13 cellular contexts compared by ENCODE assay signal in the genomic region with DNA sequence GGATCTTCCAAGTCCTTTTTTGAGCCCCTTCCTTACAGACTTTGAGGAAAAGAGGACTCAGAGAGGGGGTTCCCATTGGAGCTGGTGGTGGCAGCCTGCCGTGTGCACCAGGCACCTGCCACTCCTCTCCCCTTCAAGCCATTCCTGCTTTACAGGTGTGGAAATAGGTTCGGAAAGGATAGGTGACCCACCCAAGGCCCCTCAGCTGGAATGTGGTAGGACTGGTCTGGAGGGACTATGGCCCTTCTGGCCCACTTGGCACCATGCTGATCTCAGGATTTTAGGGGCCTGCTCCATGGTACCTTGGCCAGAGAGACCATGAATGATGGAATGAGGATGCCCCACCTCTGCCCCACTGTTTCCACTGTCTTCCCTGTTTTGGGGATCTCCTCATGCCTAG. TPM values are rescaled to one million over a fixed set of nuclear protein-coding genes. Genes with fewer than 3 reads are reported as not detected.
DNase-seq lines count a peak whose midpoint lies in the region; ATAC-seq, FAIRE-seq and TF ChIP-seq lines count a peak whose summit lies in the region.
"Had no signal": no experiment of that assay in that cellular context is flagged by ENCODE, and none has a peak within 500 bp of the region (broad histone marks: within the 10 kb centered on the region; RNA-seq: fewer than 3 reads in every experiment).

No MANE protein-coding gene starts in this region.

- H3K9me3 ChIP-seq in astrocyte (ENCODE audit: insufficient read depth, low read depth, low read length) (no peaks in the 10 kb centered on the region), mucosa of rectum (ENCODE audit: control insufficient read depth in 2 of 2, low read length in 2 of 2) (no peaks in the 10 kb centered on the region)
- H3K9me3 ChIP-seq: mucosa of descending colon had no signal

- H3K79me2 ChIP-seq in astrocyte (ENCODE audit: insufficient read depth, low read length), result no peaks in the 10 kb centered on the region

- H3K36me3 ChIP-seq in astrocyte (ENCODE audit: insufficient read depth, low read length) (no peaks in the 10 kb centered on the region), mucosa of rectum (ENCODE audit: control insufficient read depth in 2 of 2, insufficient read depth in 2 of 2, low read length in 2 of 2) (no peaks in the 10 kb centered on the region)

- ATAC-seq in GM18519 (IDR thresholded peaks at IDR 0.05; ENCODE audit: low FRiP score, unreplicated experiment), result no peak
- no peak for ATAC-seq in activated CD8-positive, alpha-beta memory T cell treated with anti-CD3 and anti-CD28 coated beads, Interleukin-2, amount 10 ng/mL, durations not matched to agents 7 days and 5 days

- H3K27me3 ChIP-seq in astrocyte (ENCODE audit: insufficient read depth, low read length) (peaks cover 13% of the 10 kb centered on the region), mucosa of rectum (ENCODE audit: control insufficient read depth in 2 of 2, insufficient read depth in 2 of 2, low read length in 2 of 2) (no peaks in the 10 kb centered on the region)

- no peak overlapping the region for H2AFZ ChIP-seq in astrocyte (ENCODE audit: low read depth, low read length)

- FAIRE-seq in astrocyte (lab: Jason Lieb, UNC), result no peak

- H3K4me1 Mint-ChIP-seq in activated naive CD4-positive, alpha-beta T cell treated with anti-CD3 and anti-CD28 coated beads, Interleukin-2, amount 50 U/mL, for 24 hours, result peaks cover 35% of the 10 kb centered on the region
- peaks cover 3% of the 10 kb centered on the region for H3K4me1 Mint-ChIP-seq in astrocyte (ENCODE audit: low read depth, unreplicated experiment)
- peaks cover 31% of the 10 kb centered on the region for H3K4me1 Mint-ChIP-seq in activated CD8-positive, alpha-beta memory T cell treated with anti-CD3 and anti-CD28 coated beads, Interleukin-2, amount 10 ng/mL, durations not matched to agents 7 days and 5 days

- H3K4me3 ChIP-seq in astrocyte (ENCODE audit: insufficient read depth, low read depth, low read length) (no peak overlapping the region), mucosa of rectum (ENCODE audit: low read length in 2 of 2) (peak overlapping the region; percentile 78 to 79)

- CTCF ChIA-PET in activated CD8-positive, alpha-beta memory T cell treated with anti-CD3 and anti-CD28 coated beads, Interleukin-2, amount 10 ng/mL, durations not matched to agents 7 days and 5 days (lab: Charles Lee), result interaction anchor here (1.8 to 4.6 kb wide), 2 partner anchors 12 to 39 kb away, joined by 6 to 33 read pairs; partner anchors contain the start of gene ANKS6

- H3K9ac ChIP-seq in astrocyte (ENCODE audit: low read length) (no peak overlapping the region), mucosa of rectum (ENCODE audit: low read depth in 1 of 2, low read length in 2 of 2) (peak overlapping the region; percentile 63 to 77)

- peak overlapping the region; percentile 88 for H3K4me3 Mint-ChIP-seq in activated naive CD4-positive, alpha-beta T cell treated with anti-CD3 and anti-CD28 coated beads, Interleukin-2, amount 50 U/mL, for 24 hours
- H3K4me3 Mint-ChIP-seq in astrocyte (ENCODE audit: unreplicated experiment), result peak overlapping the region; percentile 62
- H3K4me3 Mint-ChIP-seq in activated CD8-positive, alpha-beta memory T cell treated with anti-CD3 and anti-CD28 coated beads, Interleukin-2, amount 10 ng/mL, durations not matched to agents 7 days and 5 days, result no peak overlapping the region

- no peak for TF ChIP-seq CTCF in astrocyte (IDR thresholded peaks at IDR 0.05; ENCODE audit: insufficient read depth, low read depth, low read length)

- no peak overlapping the region for H3K27ac Mint-ChIP-seq in activated naive CD4-positive, alpha-beta T cell treated with anti-CD3 and anti-CD28 coated beads, Interleukin-2, amount 50 U/mL, for 24 hours
- H3K27ac Mint-ChIP-seq in astrocyte (ENCODE audit: unreplicated experiment), result no peak overlapping the region
- H3K27ac Mint-ChIP-seq in activated CD8-positive, alpha-beta memory T cell treated with anti-CD3 and anti-CD28 coated beads, Interleukin-2, amount 10 ng/mL, durations not matched to agents 7 days and 5 days, result no peak overlapping the region

- H3K27me3 Mint-ChIP-seq in activated naive CD4-positive, alpha-beta T cell treated with anti-CD3 and anti-CD28 coated beads, Interleukin-2, amount 50 U/mL, for 24 hours, result no peaks in the 10 kb centered on the region
- H3K27me3 Mint-ChIP-seq in astrocyte (ENCODE audit: low read depth, unreplicated experiment), result peaks cover 40% of the 10 kb centered on the region
- peaks cover 41% of the 10 kb centered on the region for H3K27me3 Mint-ChIP-seq in activated CD8-positive, alpha-beta memory T cell treated with anti-CD3 and anti-CD28 coated beads, Interleukin-2, amount 10 ng/mL, durations not matched to agents 7 days and 5 days

- in situ Hi-C loops in G401 (cut with HindIII; ENCODE audit: low sequenced_read_pairs), result no loop called here

- no peak for DNase-seq in activated naive CD4-positive, alpha-beta T cell (lab: John Stamatoyannopoulos, UW)
- no peak for DNase-seq in astrocyte (ENCODE audit: low read depth)
- DNase-seq in EL, result no peak
- no peak for DNase-seq in G401 (ENCODE audit: low spot score)
- DNase-seq in activated CD8-positive, alpha-beta memory T cell treated with anti-CD3 and anti-CD28 coated beads, Interleukin-2, amount 10 ng/mL, durations not matched to agents 7 days and 5 days, result no peak
- DNase-seq: activated effector memory CD4-positive, alpha-beta T cell treated with Interleukin-2 at 50 U/mL for 16 hours; NCI-H1694; NK-92 treated with Interleukin-12 subunit alpha and Interleukin-12 subunit beta, amount 100 ng/mL, for 24 hours; T-helper 9 cell had no signal

- H4K20me1 ChIP-seq in astrocyte (ENCODE audit: insufficient read depth, low read length), result no peaks in the 10 kb centered on the region

- H3K4me2 ChIP-seq in astrocyte (ENCODE audit: low read length), result no peak overlapping the region

- H3K27ac ChIP-seq in astrocyte (ENCODE audit: low read depth, low read length) (no peak overlapping the region), mucosa of rectum (ENCODE audit: low read depth in 2 of 2, low read length in 2 of 2) (peak overlapping the region; percentile 87 to 89)

- H3K4me1 ChIP-seq in astrocyte (ENCODE audit: insufficient read depth, low read length) (peaks cover 16% of the 10 kb centered on the region), mucosa of rectum (ENCODE audit: control insufficient read depth in 2 of 2, insufficient read depth in 2 of 2, low read length in 2 of 2) (peaks cover 24 to 55% of the 10 kb centered on the region in 2 donors)

- H3K9me3 Mint-ChIP-seq in activated naive CD4-positive, alpha-beta T cell treated with anti-CD3 and anti-CD28 coated beads, Interleukin-2, amount 50 U/mL, for 24 hours, result peaks cover 5% of the 10 kb centered on the region
- no peaks in the 10 kb centered on the region for H3K9me3 Mint-ChIP-seq in astrocyte (ENCODE audit: unreplicated experiment)
- no peaks in the 10 kb centered on the region for H3K9me3 Mint-ChIP-seq in activated CD8-positive, alpha-beta memory T cell treated with anti-CD3 and anti-CD28 coated beads, Interleukin-2, amount 10 ng/mL, durations not matched to agents 7 days and 5 days (ENCODE audit: low read depth)

- peaks cover 7% of the 10 kb centered on the region for H3K36me3 Mint-ChIP-seq in activated naive CD4-positive, alpha-beta T cell treated with anti-CD3 and anti-CD28 coated beads, Interleukin-2, amount 50 U/mL, for 24 hours
- no peaks in the 10 kb centered on the region for H3K36me3 Mint-ChIP-seq in astrocyte (ENCODE audit: low read depth, unreplicated experiment)
- peaks cover 11% of the 10 kb centered on the region for H3K36me3 Mint-ChIP-seq in activated CD8-positive, alpha-beta memory T cell treated with anti-CD3 and anti-CD28 coated beads, Interleukin-2, amount 10 ng/mL, durations not matched to agents 7 days and 5 days

RNA-seq across cellular contexts. Expression of gene GALNT12, which starts 1.4 kb away (rescaled TPM):
- total RNA-seq in astrocyte, result 1.7 TPM in 2 replicates
- 5.6 and 9.5 TPM in 2 replicates for total RNA-seq in G401 (2014; rRNA removed; shearing (Covaris generic))
- 1 to 10 TPM; 3.5 to 9.9 TPM for total RNA-seq in activated CD8-positive, alpha-beta memory T cell treated with anti-CD3 and anti-CD28 coated beads, Interleukin-2, amount 10 ng/mL, durations not matched to agents 7 days and 5 days

RNA-seq across cellular contexts. Expression of gene ANKS6, which starts 12.5 kb away (rescaled TPM):
- 15.6 and 16.7 TPM in 2 replicates for total RNA-seq in astrocyte
- total RNA-seq in G401 (2014; rRNA removed; shearing (Covaris generic)), result 55.6 and 59.3 TPM in 2 replicates
- total RNA-seq in activated CD8-positive, alpha-beta memory T cell treated with anti-CD3 and anti-CD28 coated beads, Interleukin-2, amount 10 ng/mL, durations not matched to agents 7 days and 5 days, result 1 to 10 TPM; 6.5 to 9.2 TPM
